19 cellular contexts compared by ENCODE assay signal in genomic region chr19:41411094-41411493, GRCh38. TPM values are rescaled to one million over a fixed set of nuclear protein-coding genes. Genes with fewer than 3 reads are reported as not detected.
DNase-seq lines count a peak whose midpoint lies in the region; ATAC-seq and TF ChIP-seq lines count a peak whose summit lies in the region.
"Had no signal": no experiment of that assay in that cellular context is flagged by ENCODE, and none has a peak within 500 bp of the region (broad histone marks: within the 10 kb centered on the region; RNA-seq: fewer than 3 reads in every experiment).

No MANE protein-coding gene starts in this region.

- peak overlapping the region in 1 of 3 donors; percentile 72 for H3K9ac ChIP-seq in skeletal muscle tissue (ENCODE audit: low read depth in 1 of 3, low read length in 3 of 3)

- H3K27ac Mint-ChIP-seq in CD14-positive monocyte: peak overlapping the region in 5 of 7 donors; percentile 81 to 100 (median 98)
- H3K27ac Mint-ChIP-seq: CD4-positive, alpha-beta T cell; HFFc6 had no signal

- TF ChIP-seq CTCF in CD14-positive monocyte (IDR thresholded peaks at IDR 0.05) (no peak), RWPE1 (conservative IDR thresholded peaks at IDR 0.05; ENCODE audit: low read depth) (no peak)

- DNase-seq in CD14-positive monocyte (ENCODE audit: low spot score) (no peak), RWPE1 (ENCODE audit: low spot score) (no peak), epithelial cell of prostate (ENCODE audit: low read depth, low spot score) (no peak), SK-N-DZ (ENCODE audit: low spot score) (no peak)
- no peak for DNase-seq in stimulated activated CD4-positive, alpha-beta T cell treated with anti-CD3 and anti-CD28 coated beads, Interleukin-4, amount 100 ng/mL, for 4 hours
- DNase-seq: ACHN; AML-193; CD4-positive, alpha-beta T cell; DMS53; HFFc6; NCI-H2029; NCI-H2171; NCI-H446 treated with DMSO at 0.1 percent for 48 hours; NCI-H748 treated with DMSO at 0.1 percent for 48 hours had no signal

- POLR2A ChIA-PET in RWPE1 (lab: Yijun Ruan, JAX; ENCODE audit: low non-redundant PET): no interaction called here

- intact Hi-C loops in CD14-positive monocyte (cut with micrococcal nuclease): no loop called here

- H3K9me3 ChIP-seq in skeletal muscle tissue (ENCODE audit: control insufficient read depth in 3 of 3, low read length in 3 of 3): no peaks in the 10 kb centered on the region

- peaks cover 57 to 68% of the 10 kb centered on the region in 2 donors for H3K36me3 Mint-ChIP-seq in CD14-positive monocyte

- H3K27me3 ChIP-seq in skeletal muscle tissue (ENCODE audit: control insufficient read depth in 3 of 3, insufficient read depth in 3 of 3, low read length in 3 of 3): no peaks in the 10 kb centered on the region

- no peak overlapping the region for H3K4me3 Mint-ChIP-seq in CD14-positive monocyte
- H3K4me3 Mint-ChIP-seq: CD4-positive, alpha-beta T cell; HFFc6 had no signal

- peak overlapping the region in 1 of 3 donors; percentile 49 for H3K4me3 ChIP-seq in skeletal muscle tissue (ENCODE audit: low read length in 3 of 3)
- H3K4me3 ChIP-seq: SK-N-MC had no signal

- CTCF ChIA-PET in RWPE1 (lab: Yijun Ruan, JAX): no interaction called here

- no peak for ATAC-seq in HG03280 (IDR thresholded peaks at IDR 0.05; ENCODE audit: unreplicated experiment)

- H3K27ac ChIP-seq in RWPE1 (peak overlapping the region; percentile 79), epithelial cell of prostate (peak overlapping the region; percentile 38), skeletal muscle tissue (ENCODE audit: low read depth, low read length) (peak overlapping the region; percentile 59)
- H3K27ac ChIP-seq: SK-N-MC had no signal

- H3K4me1 Mint-ChIP-seq in CD14-positive monocyte: peaks cover 73% of the 10 kb centered on the region

- peaks cover 59 to 72% (median 71%) of the 10 kb centered on the region in 3 donors for H3K4me1 ChIP-seq in skeletal muscle tissue (ENCODE audit: control insufficient read depth in 3 of 3, insufficient read depth in 3 of 3, low read length in 3 of 3)

- peaks cover 17 to 27% (median 24%) of the 10 kb centered on the region in 3 donors for H3K36me3 ChIP-seq in skeletal muscle tissue (ENCODE audit: control insufficient read depth in 3 of 3, insufficient read depth in 3 of 3, low read length in 3 of 3)

- peaks cover 0 to 3% (median 0%) of the 10 kb centered on the region in 7 donors for H3K9me3 Mint-ChIP-seq in CD14-positive monocyte
- H3K9me3 Mint-ChIP-seq: CD4-positive, alpha-beta T cell; HFFc6 had no signal

- H3K27me3 Mint-ChIP-seq in CD14-positive monocyte (ENCODE audit: low read depth in 3 of 3): peaks cover 0 to 2% (median 0%) of the 10 kb centered on the region in 3 donors
- H3K27me3 Mint-ChIP-seq: CD4-positive, alpha-beta T cell had no signal

RNA-seq across cellular contexts. Expression of gene BCKDHA, which starts 13.5 kb away (rescaled TPM):
- 10 to 100 TPM; 87.6 to 90.1 TPM for polyA plus RNA-seq in CD14-positive monocyte
- total RNA-seq in skeletal muscle tissue: 46.4 TPM
- polyA plus RNA-seq in SK-N-DZ (2014; cell fraction: cytosol; rRNA removed): 67.7 and 76.5 TPM in 2 replicates
- polyA plus RNA-seq in SK-N-DZ (2014; cell fraction: nucleus; rRNA removed): 50.9 and 55.1 TPM in 2 replicates

RNA-seq across cellular contexts. Expression of gene EXOSC5, which starts 13.9 kb away (rescaled TPM):
- 10 to 100 TPM; 40.5 to 58.7 TPM for polyA plus RNA-seq in CD14-positive monocyte
- total RNA-seq in skeletal muscle tissue: 13.0 TPM
- 161 and 180 TPM in 2 replicates for polyA plus RNA-seq in SK-N-DZ (2014; cell fraction: cytosol; rRNA removed)
- polyA plus RNA-seq in SK-N-DZ (2014; cell fraction: nucleus; rRNA removed): 82.3 and 104 TPM in 2 replicates

RNA-seq across cellular contexts. Expression of gene B3GNT8, which starts 16.1 kb away (rescaled TPM):
- polyA plus RNA-seq in CD14-positive monocyte: 10 to 100 TPM; 17.4 to 18.9 TPM
- total RNA-seq in skeletal muscle tissue: 0.52 TPM
- polyA plus RNA-seq in SK-N-DZ (2014; cell fraction: cytosol; rRNA removed): 0.06 and 0.86 TPM in 2 replicates
- 0.18 and 0.19 TPM in 2 replicates for polyA plus RNA-seq in SK-N-DZ (2014; cell fraction: nucleus; rRNA removed)
- total RNA-seq: LHCN-M2 had no signal

RNA-seq across cellular contexts. Expression of gene DMAC2, which starts 28.6 kb away (rescaled TPM):
- 10 to 100 TPM; 43.8 to 48.0 TPM for polyA plus RNA-seq in CD14-positive monocyte
- 23.5 TPM for total RNA-seq in skeletal muscle tissue
- 67.5 and 81.8 TPM in 2 replicates for polyA plus RNA-seq in SK-N-DZ (2014; cell fraction: cytosol; rRNA removed)
- polyA plus RNA-seq in SK-N-DZ (2014; cell fraction: nucleus; rRNA removed): 28.4 and 38.2 TPM in 2 replicates

RNA-seq across cellular contexts. Expression of gene ERICH4, which starts 31.9 kb away (rescaled TPM):
- not detected for polyA plus RNA-seq in CD14-positive monocyte
- total RNA-seq in skeletal muscle tissue: not detected
- polyA plus RNA-seq in SK-N-DZ (2014; cell fraction: cytosol; rRNA removed): not detected in 2 replicates
- not detected in 2 replicates for polyA plus RNA-seq in SK-N-DZ (2014; cell fraction: nucleus; rRNA removed)
- total RNA-seq: CD4-positive, alpha-beta T cell; HFFc6; HT-29; LHCN-M2 had no signal
